In genomic region chr14:62117010-62117717, GRCh38 we compare ENCODE assay signal across 8 cellular contexts.
A peak's percentile ranks its signal among the peaks of the same experiment; 100 is the strongest.
DNase-seq lines count a peak whose midpoint lies in the region; ATAC-seq and TF ChIP-seq lines count a peak whose summit lies in the region.

No MANE protein-coding gene starts in this region.

- intact Hi-C loops in stomach (cut with DNase I; ENCODE audit: low total_unique reads), result no loop called here

- H3K4me3 ChIP-seq in neuron (ENCODE audit: low read length), result peak overlapping the region; percentile 21
- peak overlapping the region; percentile 27 to 38 (median 32) for H3K4me3 ChIP-seq in stomach

- H3K27ac ChIP-seq in 22Rv1, result no peak overlapping the region
- no peak overlapping the region for H3K27ac ChIP-seq in stomach

- peak; percentile 30 for TF ChIP-seq CTCF in 22Rv1 (IDR thresholded peaks at IDR 0.05)
- TF ChIP-seq CTCF in stomach (IDR thresholded peaks at IDR 0.05), result peak in 3 of 7 experiments; percentile 17 to 28 (median 18)

- H3K9me3 ChIP-seq in neuron (ENCODE audit: low read length), result no peaks in the 10 kb centered on the region
- no peaks in the 10 kb centered on the region for H3K9me3 ChIP-seq in stomach

- H3K36me3 ChIP-seq in neuron (ENCODE audit: insufficient read depth, low read length) (no peaks in the 10 kb centered on the region), stomach (no peaks in the 10 kb centered on the region)

- H3K4me1 ChIP-seq in neuron (ENCODE audit: insufficient read depth, low read length) (peaks cover 6% of the 10 kb centered on the region), stomach (peaks cover 9 to 15% (median 11%) of the 10 kb centered on the region in 4 donors)

- DNase-seq in NCI-H82 treated with DMSO at 0.1 percent for 48 hours (lab: John Stamatoyannopoulos, UW; ENCODE audit: unreplicated experiment) (peak; percentile 78), foreskin melanocyte (peak; percentile 1), stomach (peak; percentile 48)
- DNase-seq in activated effector memory CD4-positive, alpha-beta T cell treated with anti-CD3 and anti-CD28 coated beads, Interleukin-2, amount 50 U/mL, for 16 hours, result peak; percentile 75

- peak overlapping the region; percentile 39 for H2AFZ ChIP-seq in neuron (ENCODE audit: low read depth, low read length)

- TF ChIP-seq EP300 in stomach (IDR thresholded peaks at IDR 0.05), result no peak

- 1 to 5% (median 3%) methylated on average over 23 to 55 of the region's 55 CpGs for WGBS in stomach, 5 donors

- H3K27me3 ChIP-seq in neuron (ENCODE audit: insufficient read depth, low read length) (peaks cover 27% of the 10 kb centered on the region), stomach (peaks cover 0 to 74% (median 26%) of the 10 kb centered on the region in 3 donors)

- peak; percentile 91 for ATAC-seq in GM19023 (IDR thresholded peaks at IDR 0.05; ENCODE audit: unreplicated experiment)
- ATAC-seq in HG03280 (IDR thresholded peaks at IDR 0.05; ENCODE audit: unreplicated experiment), result peak; percentile 94

- TF ChIP-seq POLR2A in stomach (IDR thresholded peaks at IDR 0.05), result no peak

Comparison
In these comparisons a context has a peak if more than half of its experiments do, and no peak if none do; other contexts are left out.
1. DNase-seq: peak in every context shown above with its lines; median percentile 78 in NCI-H82 treated with DMSO at 0.1 percent for 48 hours; 75 in activated effector memory CD4-positive, alpha-beta T cell treated with anti-CD3 and anti-CD28 coated beads, Interleukin-2, amount 50 U/mL, for 16 hours; 48 in stomach; 1 in foreskin melanocyte.